19 cellular contexts compared by ENCODE assay signal in the genomic region with DNA sequence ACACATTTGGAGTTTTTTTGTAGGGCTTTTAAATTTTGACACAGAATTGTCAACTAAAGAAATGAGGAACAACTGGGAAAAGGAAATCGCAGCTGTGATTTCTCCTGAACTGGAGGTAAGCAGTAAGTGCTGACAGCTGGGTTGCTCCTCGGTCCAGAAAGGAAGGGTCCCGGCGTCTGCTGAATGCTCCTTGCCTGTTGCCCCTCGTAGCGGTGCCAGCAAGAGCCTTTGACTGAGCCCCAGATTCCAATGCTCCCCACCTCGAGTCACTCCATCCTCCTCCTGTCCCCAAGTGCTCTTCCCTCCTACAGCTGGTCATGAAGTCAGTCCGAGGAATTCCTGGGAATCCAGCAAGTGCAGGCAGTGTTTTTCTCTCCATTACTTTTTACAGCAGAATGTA. TPM values are rescaled to one million over a fixed set of nuclear protein-coding genes. Genes with fewer than 3 reads are reported as not detected.
DNase-seq lines count a peak whose midpoint lies in the region; ATAC-seq lines count a peak whose summit lies in the region.
"Had no signal": no experiment of that assay in that cellular context is flagged by ENCODE, and none has a peak within 500 bp of the region (broad histone marks: within the 10 kb centered on the region; RNA-seq: fewer than 3 reads in every experiment).

No MANE protein-coding gene starts in this region.

- WGBS in right cardiac atrium, result 81% methylated on average over 8 of the region's 8 CpGs

- POLR2A ChIA-PET in naive thymus-derived CD4-positive, alpha-beta T cell (lab: Charles Lee), result interaction anchor here (1.0 kb wide), 1 partner anchor 13 kb away, joined by 3 read pairs; no protein-coding TSS in a partner anchor

- H3K4me1 ChIP-seq in right cardiac atrium (ENCODE audit: control insufficient read depth, insufficient read depth, low read length), result no peaks in the 10 kb centered on the region
- H3K4me1 ChIP-seq in naive thymus-derived CD4-positive, alpha-beta T cell (ENCODE audit: control insufficient read depth in 2 of 2, insufficient read depth in 2 of 2, low read length in 2 of 2), result no peaks in the 10 kb centered on the region
- H3K4me1 ChIP-seq: BLaER1 treated with 17β-estradiol and CSF1 and Interleukin-3, amounts not matched to agents 10 nM and 100 nM; HAP-1 had no signal

- no peak for DNase-seq in T-helper 2 cell treated with Interferon-gamma antibody and Interleukin-4, amounts not matched to agents 5 μg/mL and 100 μg/mL, for 36 hours (ENCODE audit: low spot score)
- DNase-seq in T-helper 2 cell (no peak), cardiac septum (ENCODE audit: low spot score) (peak; percentile 17), right cardiac atrium (no peak), NCI-H524 treated with DMSO at 0.1 percent for 48 hours (lab: John Stamatoyannopoulos, UW) (no peak), LoVo (ENCODE audit: low spot score) (no peak)
- no peak for DNase-seq in naive thymus-derived CD4-positive, alpha-beta T cell
- DNase-seq: 8988T, MG63, NCI-H1092 treated with DMSO at 0.1 percent for 48 hours, NCI-H1694, NCI-H345, NCI-H748 treated with DMSO at 0.1 percent for 48 hours, PC-9 had no signal

- H3K4me1 Mint-ChIP-seq in T-helper 2 cell treated with Interferon-gamma antibody and Interleukin-4, amounts not matched to agents 5 μg/mL and 100 μg/mL, for 36 hours (ENCODE audit: low read depth), result peaks cover 11% of the 10 kb centered on the region
- peaks cover 0 to 16% (median 0%) of the 10 kb centered on the region in 7 donors for H3K4me1 Mint-ChIP-seq in naive thymus-derived CD4-positive, alpha-beta T cell

- CTCF ChIA-PET in naive thymus-derived CD4-positive, alpha-beta T cell (lab: Charles Lee), result no interaction called here

- peaks cover 87% of the 10 kb centered on the region for H3K36me3 Mint-ChIP-seq in T-helper 2 cell treated with Interferon-gamma antibody and Interleukin-4, amounts not matched to agents 5 μg/mL and 100 μg/mL, for 36 hours (ENCODE audit: low read depth)
- peaks cover 5 to 80% (median 28%) of the 10 kb centered on the region in 5 donors for H3K36me3 Mint-ChIP-seq in naive thymus-derived CD4-positive, alpha-beta T cell

- H3K4me3 Mint-ChIP-seq in T-helper 2 cell treated with Interferon-gamma antibody and Interleukin-4, amounts not matched to agents 5 μg/mL and 100 μg/mL, for 36 hours, result no peak overlapping the region
- H3K4me3 Mint-ChIP-seq in naive thymus-derived CD4-positive, alpha-beta T cell, result no peak overlapping the region

- intact Hi-C loops in cardiac septum (cut with DNase I) (no loop called here), right cardiac atrium (cut with DNase I) (no loop called here)
- intact Hi-C loops in naive thymus-derived CD4-positive, alpha-beta T cell (cut with micrococcal nuclease), result no loop called here

- H3K27ac ChIP-seq in right cardiac atrium (ENCODE audit: low read length), result no peak overlapping the region
- H3K27ac ChIP-seq in naive thymus-derived CD4-positive, alpha-beta T cell (ENCODE audit: low read depth, low read length), result no peak overlapping the region
- H3K27ac ChIP-seq: BLaER1 treated with 17β-estradiol and CSF1 and Interleukin-3, amounts not matched to agents 10 nM and 100 nM; KMS-11; PC-9 had no signal

- no peaks in the 10 kb centered on the region for H3K9me3 ChIP-seq in right cardiac atrium (ENCODE audit: control insufficient read depth, low read length)
- no peaks in the 10 kb centered on the region for H3K9me3 ChIP-seq in naive thymus-derived CD4-positive, alpha-beta T cell (ENCODE audit: control insufficient read depth in 2 of 3, low read length in 3 of 3)
- H3K9me3 ChIP-seq: BLaER1 treated with 17β-estradiol and CSF1 and Interleukin-3, amounts not matched to agents 10 nM and 100 nM; HAP-1; MG63 had no signal

- ATAC-seq in right cardiac atrium (no peak), GM18517 (IDR thresholded peaks at IDR 0.05; ENCODE audit: unreplicated experiment) (no peak)
- no peak for ATAC-seq in naive thymus-derived CD4-positive, alpha-beta T cell
- ATAC-seq: HepG2 had no signal

- H3K36me3 ChIP-seq in naive thymus-derived CD4-positive, alpha-beta T cell (ENCODE audit: control insufficient read depth in 2 of 3, insufficient read depth in 3 of 3, low read length in 3 of 3), result peaks cover 54 to 100% (median 85%) of the 10 kb centered on the region in 3 experiments

- no peak overlapping the region for H3K4me3 ChIP-seq in right cardiac atrium (ENCODE audit: low read length)
- H3K4me3 ChIP-seq in naive thymus-derived CD4-positive, alpha-beta T cell (ENCODE audit: low read length), result no peak overlapping the region
- H3K4me3 ChIP-seq: BLaER1 treated with 17β-estradiol and CSF1 and Interleukin-3, amounts not matched to agents 10 nM and 100 nM; HAP-1; MG63; PC-9 had no signal

- no peaks in the 10 kb centered on the region for H3K27me3 ChIP-seq in right cardiac atrium (ENCODE audit: control insufficient read depth, insufficient read depth)
- no peaks in the 10 kb centered on the region for H3K27me3 ChIP-seq in naive thymus-derived CD4-positive, alpha-beta T cell (ENCODE audit: control insufficient read depth in 2 of 2, insufficient read depth in 2 of 2, low read length in 2 of 2)
- H3K27me3 ChIP-seq: BLaER1 treated with 17β-estradiol and CSF1 and Interleukin-3, amounts not matched to agents 10 nM and 100 nM; MG63 had no signal

- no peaks in the 10 kb centered on the region for H3K27me3 Mint-ChIP-seq in T-helper 2 cell treated with Interferon-gamma antibody and Interleukin-4, amounts not matched to agents 5 μg/mL and 100 μg/mL, for 36 hours (ENCODE audit: low read depth)
- H3K27me3 Mint-ChIP-seq in naive thymus-derived CD4-positive, alpha-beta T cell, result no peaks in the 10 kb centered on the region

- peak overlapping the region; percentile 52 for H3K27ac Mint-ChIP-seq in T-helper 2 cell treated with Interferon-gamma antibody and Interleukin-4, amounts not matched to agents 5 μg/mL and 100 μg/mL, for 36 hours
- peak overlapping the region in 6 of 9 donors; percentile 14 to 71 (median 36) for H3K27ac Mint-ChIP-seq in naive thymus-derived CD4-positive, alpha-beta T cell

- H3K9me3 Mint-ChIP-seq in T-helper 2 cell treated with Interferon-gamma antibody and Interleukin-4, amounts not matched to agents 5 μg/mL and 100 μg/mL, for 36 hours, result no peaks in the 10 kb centered on the region
- peaks cover 0 to 5% (median 0%) of the 10 kb centered on the region in 11 donors for H3K9me3 Mint-ChIP-seq in naive thymus-derived CD4-positive, alpha-beta T cell

RNA-seq across cellular contexts. Expression of gene ENDOV, which starts 32.0 kb away (rescaled TPM):
- total RNA-seq in cardiac septum (12.8 TPM), right cardiac atrium (10 to 100 TPM in 2 of 4 donors, 1 to 10 TPM in 2; 8.7 to 12.1 (median 10.7) TPM)
- polyA plus RNA-seq in right cardiac atrium, result 7.8 TPM
- total RNA-seq in naive thymus-derived CD4-positive, alpha-beta T cell, result 10 to 100 TPM; 20.3 to 26.5 (median 21.7) TPM
- 1 to 10 TPM; 7.5 to 8.7 TPM for polyA plus RNA-seq in naive thymus-derived CD4-positive, alpha-beta T cell
